ENCODE assay signal across 10 cellular contexts in genomic region chr11:33753304-33753703, GRCh38. TPM values are rescaled to one million over a fixed set of nuclear protein-coding genes. Genes with fewer than 3 reads are reported as not detected.
DNase-seq lines count a peak whose midpoint lies in the region; ATAC-seq and TF ChIP-seq lines count a peak whose summit lies in the region.
"Had no signal": no experiment of that assay in that cellular context is flagged by ENCODE, and none has a peak within 500 bp of the region (broad histone marks: within the 10 kb centered on the region; RNA-seq: fewer than 3 reads in every experiment).

No MANE protein-coding gene starts in this region.

- H3K4me1 ChIP-seq in tibial artery (peaks cover 0 to 14% (median 0%) of the 10 kb centered on the region in 4 donors), body of pancreas (peaks cover 1% of the 10 kb centered on the region)

- H3K4me3 Mint-ChIP-seq in activated T-cell treated with anti-CD3 and anti-CD28 coated beads, Interleukin-2, amount 50 U/mL, for 72 hours, result peak overlapping the region in 1 of 2 donors; percentile 12
- no peak overlapping the region for H3K4me3 Mint-ChIP-seq in stimulated activated naive CD8-positive, alpha-beta T cell treated with anti-CD3 and anti-CD28 coated beads, Interleukin-15, amount 100 ng/mL, for 72 hours

- peak; percentile 94 to 97 for ATAC-seq in activated T-cell treated with anti-CD3 and anti-CD28 coated beads, Interleukin-2, amount 50 U/mL, for 72 hours (replicated peaks in 1 of 2)
- ATAC-seq in HG02981 (IDR thresholded peaks at IDR 0.05; ENCODE audit: unreplicated experiment), result peak; percentile 98
- peak; percentile 89 for ATAC-seq in stimulated activated naive CD8-positive, alpha-beta T cell treated with anti-CD3 and anti-CD28 coated beads, Interleukin-15, amount 100 ng/mL, for 72 hours
- ATAC-seq in body of pancreas, result no peak

- no peaks in the 10 kb centered on the region for H3K9me3 Mint-ChIP-seq in activated T-cell treated with anti-CD3 and anti-CD28 coated beads, Interleukin-2, amount 50 U/mL, for 72 hours
- H3K9me3 Mint-ChIP-seq in stimulated activated naive CD8-positive, alpha-beta T cell treated with anti-CD3 and anti-CD28 coated beads, Interleukin-15, amount 100 ng/mL, for 72 hours, result no peaks in the 10 kb centered on the region

- intact Hi-C loops in tibial artery (cut with DNase I; ENCODE audit: low total_unique reads), result no loop called here
- intact Hi-C loops in body of pancreas (cut with DNase I), result no loop called here

- H3K9me3 ChIP-seq in tibial artery, result no peaks in the 10 kb centered on the region
- H3K9me3 ChIP-seq in body of pancreas, result no peaks in the 10 kb centered on the region

- H3K36me3 Mint-ChIP-seq in activated T-cell treated with anti-CD3 and anti-CD28 coated beads, Interleukin-2, amount 50 U/mL, for 72 hours (ENCODE audit: insufficient read depth in 2 of 2), result peaks cover 0 to 1% of the 10 kb centered on the region in 2 donors

- H3K27me3 ChIP-seq in tibial artery (no peaks in the 10 kb centered on the region), body of pancreas (no peaks in the 10 kb centered on the region)

- TF ChIP-seq CTCF in astrocyte of the cerebellum (IDR thresholded peaks at IDR 0.05; ENCODE audit: low read depth, low read length, missing control alignments) (no peak), tibial artery (IDR thresholded peaks at IDR 0.05) (no peak), body of pancreas (IDR thresholded peaks at IDR 0.05) (no peak)

- H3K4me3 ChIP-seq in astrocyte of the cerebellum (ENCODE audit: low read depth, low read length), result no peak overlapping the region
- no peak overlapping the region for H3K4me3 ChIP-seq in tibial artery
- no peak overlapping the region for H3K4me3 ChIP-seq in body of pancreas

- WGBS in body of pancreas, 2 donors, result 61% methylated on average over 3 of the region's 3 CpGs

- in situ Hi-C loops in astrocyte of the cerebellum (cut with HindIII; ENCODE audit: low sequenced_read_pairs), result no loop called here

- H3K27ac Mint-ChIP-seq in activated T-cell treated with anti-CD3 and anti-CD28 coated beads, Interleukin-2, amount 50 U/mL, for 72 hours, result no peak overlapping the region
- H3K27ac Mint-ChIP-seq in stimulated activated naive CD8-positive, alpha-beta T cell treated with anti-CD3 and anti-CD28 coated beads, Interleukin-15, amount 100 ng/mL, for 72 hours, result peak overlapping the region in 1 of 2 donors; percentile 77

- H3K27me3 Mint-ChIP-seq in activated T-cell treated with anti-CD3 and anti-CD28 coated beads, Interleukin-2, amount 50 U/mL, for 72 hours (ENCODE audit: low read depth), result no peaks in the 10 kb centered on the region
- H3K27me3 Mint-ChIP-seq in stimulated activated naive CD8-positive, alpha-beta T cell treated with anti-CD3 and anti-CD28 coated beads, Interleukin-15, amount 100 ng/mL, for 72 hours, result no peaks in the 10 kb centered on the region

- DNase-seq in activated T-cell treated with anti-CD3 and anti-CD28 coated beads, Interleukin-2, amount 50 U/mL, for 72 hours, result peak in 1 of 2 donors; percentile 16
- DNase-seq in activated T-cell treated with anti-CD3 and anti-CD28 coated beads for 4 hours, result no peak
- peak; percentile 78 for DNase-seq in astrocyte of the cerebellum (ENCODE audit: low read depth)
- no peak for DNase-seq in stimulated activated naive CD8-positive, alpha-beta T cell treated with anti-CD3 and anti-CD28 coated beads, Interleukin-15, amount 100 ng/mL, for 72 hours
- no peak for DNase-seq in tibial artery
- no peak for DNase-seq in inferior parietal cortex (ENCODE audit: extremely low spot score)
- DNase-seq in body of pancreas, result no peak
- DNase-seq: AML-193 had no signal

- no peak for TF ChIP-seq POLR2A in body of pancreas (IDR thresholded peaks at IDR 0.05)

- peaks cover 11% of the 10 kb centered on the region for H3K4me1 Mint-ChIP-seq in activated T-cell treated with anti-CD3 and anti-CD28 coated beads, Interleukin-2, amount 50 U/mL, for 72 hours (ENCODE audit: low read depth)
- peaks cover 9% of the 10 kb centered on the region for H3K4me1 Mint-ChIP-seq in stimulated activated naive CD8-positive, alpha-beta T cell treated with anti-CD3 and anti-CD28 coated beads, Interleukin-15, amount 100 ng/mL, for 72 hours

- H3K36me3 ChIP-seq in tibial artery, result peaks cover 31 to 79% (median 54%) of the 10 kb centered on the region in 3 donors
- H3K36me3 ChIP-seq in body of pancreas (replicated peaks in 1 of 2; ENCODE audit: insufficient read depth in 1 of 2, low read depth in 2 of 2), result peaks cover 5 to 28% of the 10 kb centered on the region in 2 donors

- H3K27ac ChIP-seq in tibial artery (peak overlapping the region in 1 of 2 donors; percentile 9), body of pancreas (no peak overlapping the region)

RNA-seq across cellular contexts. Expression of gene CD59, which starts 17.1 kb away (rescaled TPM):
- 10 to 100 TPM; 10.0 to 35.5 TPM for total RNA-seq in activated T-cell treated with anti-CD3 and anti-CD28 coated beads, Interleukin-2, amount 50 U/mL, for 72 hours
- total RNA-seq in body of pancreas, result 100 to 1,000 TPM in 1 of 2 donors, 10 to 100 TPM in 1; 68.2 to 194 TPM

RNA-seq across cellular contexts. Expression of gene FBXO3, which starts 21.0 kb away (rescaled TPM):
- 10 to 100 TPM; 20.1 to 22.2 TPM for total RNA-seq in activated T-cell treated with anti-CD3 and anti-CD28 coated beads, Interleukin-2, amount 50 U/mL, for 72 hours
- 10 to 100 TPM; 24.7 to 40.5 TPM for total RNA-seq in body of pancreas

RNA-seq across cellular contexts. Expression of gene C11orf91, which starts 52.7 kb away (rescaled TPM):
- total RNA-seq in activated T-cell treated with anti-CD3 and anti-CD28 coated beads, Interleukin-2, amount 50 U/mL, for 72 hours, result not detected
- total RNA-seq in body of pancreas, result not detected
- total RNA-seq: epithelial cell of proximal tubule had no signal
